In the genomic region with DNA sequence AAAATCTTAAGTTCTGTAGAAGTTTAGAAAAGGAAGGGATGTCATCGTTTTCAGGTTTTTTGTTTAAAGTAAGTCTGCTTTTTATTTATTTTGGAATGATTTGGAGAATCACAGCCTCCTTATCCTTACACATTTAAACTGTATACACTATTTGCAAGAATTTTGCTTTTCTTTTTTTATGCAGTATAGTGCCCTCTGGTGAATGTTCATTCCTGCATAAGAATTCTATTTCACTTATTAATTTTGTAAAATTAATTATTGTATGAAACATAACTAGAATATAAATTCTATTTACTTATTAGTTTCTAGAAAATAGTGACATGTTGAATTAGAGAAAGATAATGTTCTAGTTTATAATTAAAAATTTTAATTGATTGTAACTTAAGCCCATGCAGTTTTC, we compare ENCODE assay signal across 2 cellular contexts.
TF ChIP-seq lines count a peak whose summit lies in the region.

No MANE protein-coding gene starts in this region.

TF ChIP-seq in SK-N-SH, 30 proteins besides CTCF, POLR2A, EP300 and RAD21 (continued from another document):
- TF ChIP-seq, protein P1, sequence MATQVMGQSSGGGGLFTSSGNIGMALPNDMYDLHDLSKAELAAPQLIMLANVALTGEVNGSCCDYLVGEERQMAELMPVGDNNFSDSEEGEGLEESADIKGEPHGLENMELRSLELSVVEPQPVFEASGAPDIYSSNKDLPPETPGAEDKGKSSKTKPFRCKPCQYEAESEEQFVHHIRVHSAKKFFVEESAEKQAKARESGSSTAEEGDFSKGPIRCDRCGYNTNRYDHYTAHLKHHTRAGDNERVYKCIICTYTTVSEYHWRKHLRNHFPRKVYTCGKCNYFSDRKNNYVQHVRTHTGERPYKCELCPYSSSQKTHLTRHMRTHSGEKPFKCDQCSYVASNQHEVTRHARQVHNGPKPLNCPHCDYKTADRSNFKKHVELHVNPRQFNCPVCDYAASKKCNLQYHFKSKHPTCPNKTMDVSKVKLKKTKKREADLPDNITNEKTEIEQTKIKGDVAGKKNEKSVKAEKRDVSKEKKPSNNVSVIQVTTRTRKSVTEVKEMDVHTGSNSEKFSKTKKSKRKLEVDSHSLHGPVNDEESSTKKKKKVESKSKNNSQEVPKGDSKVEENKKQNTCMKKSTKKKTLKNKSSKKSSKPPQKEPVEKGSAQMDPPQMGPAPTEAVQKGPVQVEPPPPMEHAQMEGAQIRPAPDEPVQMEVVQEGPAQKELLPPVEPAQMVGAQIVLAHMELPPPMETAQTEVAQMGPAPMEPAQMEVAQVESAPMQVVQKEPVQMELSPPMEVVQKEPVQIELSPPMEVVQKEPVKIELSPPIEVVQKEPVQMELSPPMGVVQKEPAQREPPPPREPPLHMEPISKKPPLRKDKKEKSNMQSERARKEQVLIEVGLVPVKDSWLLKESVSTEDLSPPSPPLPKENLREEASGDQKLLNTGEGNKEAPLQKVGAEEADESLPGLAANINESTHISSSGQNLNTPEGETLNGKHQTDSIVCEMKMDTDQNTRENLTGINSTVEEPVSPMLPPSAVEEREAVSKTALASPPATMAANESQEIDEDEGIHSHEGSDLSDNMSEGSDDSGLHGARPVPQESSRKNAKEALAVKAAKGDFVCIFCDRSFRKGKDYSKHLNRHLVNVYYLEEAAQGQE (IDR thresholded peaks at IDR 0.05; ENCODE audit: low read depth, low read length) = no peak
- TF ChIP-seq YY1 (IDR thresholded peaks at IDR 0.05; ENCODE audit: low read depth) = no peak
- no peak for TF ChIP-seq SIN3A (IDR thresholded peaks at IDR 0.05; ENCODE audit: borderline replicate concordance, low read depth, low read length)
- TF ChIP-seq, protein P2, sequence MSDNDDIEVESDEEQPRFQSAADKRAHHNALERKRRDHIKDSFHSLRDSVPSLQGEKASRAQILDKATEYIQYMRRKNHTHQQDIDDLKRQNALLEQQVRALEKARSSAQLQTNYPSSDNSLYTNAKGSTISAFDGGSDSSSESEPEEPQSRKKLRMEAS (IDR thresholded peaks at IDR 0.05; ENCODE audit: low read depth) = no peak
- no peak for TF ChIP-seq GATA2 (CRISPR knock-in tag; IDR thresholded peaks at IDR 0.05)
- TF ChIP-seq, protein P3, sequence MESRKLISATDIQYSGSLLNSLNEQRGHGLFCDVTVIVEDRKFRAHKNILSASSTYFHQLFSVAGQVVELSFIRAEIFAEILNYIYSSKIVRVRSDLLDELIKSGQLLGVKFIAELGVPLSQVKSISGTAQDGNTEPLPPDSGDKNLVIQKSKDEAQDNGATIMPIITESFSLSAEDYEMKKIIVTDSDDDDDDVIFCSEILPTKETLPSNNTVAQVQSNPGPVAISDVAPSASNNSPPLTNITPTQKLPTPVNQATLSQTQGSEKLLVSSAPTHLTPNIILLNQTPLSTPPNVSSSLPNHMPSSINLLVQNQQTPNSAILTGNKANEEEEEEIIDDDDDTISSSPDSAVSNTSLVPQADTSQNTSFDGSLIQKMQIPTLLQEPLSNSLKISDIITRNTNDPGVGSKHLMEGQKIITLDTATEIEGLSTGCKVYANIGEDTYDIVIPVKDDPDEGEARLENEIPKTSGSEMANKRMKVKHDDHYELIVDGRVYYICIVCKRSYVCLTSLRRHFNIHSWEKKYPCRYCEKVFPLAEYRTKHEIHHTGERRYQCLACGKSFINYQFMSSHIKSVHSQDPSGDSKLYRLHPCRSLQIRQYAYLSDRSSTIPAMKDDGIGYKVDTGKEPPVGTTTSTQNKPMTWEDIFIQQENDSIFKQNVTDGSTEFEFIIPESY (IDR thresholded peaks at IDR 0.05; ENCODE audit: borderline replicate concordance, low read depth) = no peak
- no peak for TF ChIP-seq JUND (IDR thresholded peaks at IDR 0.05)
- no peak for TF ChIP-seq SMC3 (IDR thresholded peaks at IDR 0.05; ENCODE audit: low read depth, low read length)
- no peak for TF ChIP-seq MXI1 (IDR thresholded peaks at IDR 0.05; ENCODE audit: low read depth, low read length)
- TF ChIP-seq FOSL2 (IDR thresholded peaks at IDR 0.05; ENCODE audit: borderline replicate concordance, low read depth) = no peak
- TF ChIP-seq GABPA (IDR thresholded peaks at IDR 0.05; ENCODE audit: low read depth) = no peak
- no peak for TF ChIP-seq MEF2A (IDR thresholded peaks at IDR 0.05; ENCODE audit: borderline replicate concordance, low read depth)
- TF ChIP-seq RFX5 (IDR thresholded peaks at IDR 0.05; ENCODE audit: low read length) = no peak
- no peak for TF ChIP-seq FOXJ3 (CRISPR knock-in tag; IDR thresholded peaks at IDR 0.05)
- no peak for TF ChIP-seq FOXM1 (IDR thresholded peaks at IDR 0.05; ENCODE audit: low read depth)
- TF ChIP-seq, protein P4, sequence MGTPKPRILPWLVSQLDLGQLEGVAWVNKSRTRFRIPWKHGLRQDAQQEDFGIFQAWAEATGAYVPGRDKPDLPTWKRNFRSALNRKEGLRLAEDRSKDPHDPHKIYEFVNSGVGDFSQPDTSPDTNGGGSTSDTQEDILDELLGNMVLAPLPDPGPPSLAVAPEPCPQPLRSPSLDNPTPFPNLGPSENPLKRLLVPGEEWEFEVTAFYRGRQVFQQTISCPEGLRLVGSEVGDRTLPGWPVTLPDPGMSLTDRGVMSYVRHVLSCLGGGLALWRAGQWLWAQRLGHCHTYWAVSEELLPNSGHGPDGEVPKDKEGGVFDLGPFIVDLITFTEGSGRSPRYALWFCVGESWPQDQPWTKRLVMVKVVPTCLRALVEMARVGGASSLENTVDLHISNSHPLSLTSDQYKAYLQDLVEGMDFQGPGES (IDR thresholded peaks at IDR 0.05; ENCODE audit: low read depth, low read length) = no peak
- no peak for TF ChIP-seq TEAD4 (IDR thresholded peaks at IDR 0.05; ENCODE audit: borderline replicate concordance, insufficient read depth)
- TF ChIP-seq, protein P5, sequence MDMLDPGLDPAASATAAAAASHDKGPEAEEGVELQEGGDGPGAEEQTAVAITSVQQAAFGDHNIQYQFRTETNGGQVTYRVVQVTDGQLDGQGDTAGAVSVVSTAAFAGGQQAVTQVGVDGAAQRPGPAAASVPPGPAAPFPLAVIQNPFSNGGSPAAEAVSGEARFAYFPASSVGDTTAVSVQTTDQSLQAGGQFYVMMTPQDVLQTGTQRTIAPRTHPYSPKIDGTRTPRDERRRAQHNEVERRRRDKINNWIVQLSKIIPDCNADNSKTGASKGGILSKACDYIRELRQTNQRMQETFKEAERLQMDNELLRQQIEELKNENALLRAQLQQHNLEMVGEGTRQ (IDR thresholded peaks at IDR 0.05; ENCODE audit: borderline replicate concordance, low read depth, low read length) = no peak

TF ChIP-seq in SK-N-SH treated with all-trans-retinoic acid at 6 μM for 48 hours, 23 proteins besides CTCF, POLR2A, EP300 and RAD21 (continued from another document):
- TF ChIP-seq, protein P6, sequence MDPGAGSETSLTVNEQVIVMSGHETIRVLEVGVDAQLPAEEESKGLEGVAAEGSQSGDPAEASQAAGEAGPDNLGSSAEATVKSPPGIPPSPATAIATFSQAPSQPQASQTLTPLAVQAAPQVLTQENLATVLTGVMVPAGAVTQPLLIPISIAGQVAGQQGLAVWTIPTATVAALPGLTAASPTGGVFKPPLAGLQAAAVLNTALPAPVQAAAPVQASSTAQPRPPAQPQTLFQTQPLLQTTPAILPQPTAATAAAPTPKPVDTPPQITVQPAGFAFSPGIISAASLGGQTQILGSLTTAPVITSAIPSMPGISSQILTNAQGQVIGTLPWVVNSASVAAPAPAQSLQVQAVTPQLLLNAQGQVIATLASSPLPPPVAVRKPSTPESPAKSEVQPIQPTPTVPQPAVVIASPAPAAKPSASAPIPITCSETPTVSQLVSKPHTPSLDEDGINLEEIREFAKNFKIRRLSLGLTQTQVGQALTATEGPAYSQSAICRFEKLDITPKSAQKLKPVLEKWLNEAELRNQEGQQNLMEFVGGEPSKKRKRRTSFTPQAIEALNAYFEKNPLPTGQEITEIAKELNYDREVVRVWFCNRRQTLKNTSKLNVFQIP (CRISPR knock-in tag; IDR thresholded peaks at IDR 0.05; ENCODE audit: borderline replicate concordance, low read depth) = no peak
- TF ChIP-seq ZNF565 (CRISPR knock-in tag; conservative IDR thresholded peaks at IDR 0.05; ENCODE audit: low read depth) (no peak), ZNF70 (CRISPR knock-in tag; IDR thresholded peaks at IDR 0.05) (no peak), ARNTL (CRISPR knock-in tag; IDR thresholded peaks at IDR 0.05; ENCODE audit: borderline replicate concordance, low read depth) (no peak), SNAI2 (CRISPR knock-in tag; IDR thresholded peaks at IDR 0.05) (no peak), TOX (CRISPR knock-in tag; IDR thresholded peaks at IDR 0.05; ENCODE audit: borderline replicate concordance) (no peak), PPARA (CRISPR knock-in tag; IDR thresholded peaks at IDR 0.05; ENCODE audit: borderline replicate concordance) (no peak), ZFP30 (CRISPR knock-in tag; IDR thresholded peaks at IDR 0.05) (no peak), ZFP3 (CRISPR knock-in tag; IDR thresholded peaks at IDR 0.05) (no peak), ISL1 (CRISPR knock-in tag; IDR thresholded peaks at IDR 0.05) (no peak)
- TF ChIP-seq, protein P7, sequence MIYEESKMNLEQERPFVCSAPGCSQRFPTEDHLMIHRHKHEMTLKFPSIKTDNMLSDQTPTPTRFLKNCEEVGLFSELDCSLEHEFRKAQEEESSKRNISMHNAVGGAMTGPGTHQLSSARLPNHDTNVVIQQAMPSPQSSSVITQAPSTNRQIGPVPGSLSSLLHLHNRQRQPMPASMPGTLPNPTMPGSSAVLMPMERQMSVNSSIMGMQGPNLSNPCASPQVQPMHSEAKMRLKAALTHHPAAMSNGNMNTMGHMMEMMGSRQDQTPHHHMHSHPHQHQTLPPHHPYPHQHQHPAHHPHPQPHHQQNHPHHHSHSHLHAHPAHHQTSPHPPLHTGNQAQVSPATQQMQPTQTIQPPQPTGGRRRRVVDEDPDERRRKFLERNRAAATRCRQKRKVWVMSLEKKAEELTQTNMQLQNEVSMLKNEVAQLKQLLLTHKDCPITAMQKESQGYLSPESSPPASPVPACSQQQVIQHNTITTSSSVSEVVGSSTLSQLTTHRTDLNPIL (CRISPR knock-in tag; IDR thresholded peaks at IDR 0.05; ENCODE audit: low read depth) = no peak
- TF ChIP-seq, protein P8, sequence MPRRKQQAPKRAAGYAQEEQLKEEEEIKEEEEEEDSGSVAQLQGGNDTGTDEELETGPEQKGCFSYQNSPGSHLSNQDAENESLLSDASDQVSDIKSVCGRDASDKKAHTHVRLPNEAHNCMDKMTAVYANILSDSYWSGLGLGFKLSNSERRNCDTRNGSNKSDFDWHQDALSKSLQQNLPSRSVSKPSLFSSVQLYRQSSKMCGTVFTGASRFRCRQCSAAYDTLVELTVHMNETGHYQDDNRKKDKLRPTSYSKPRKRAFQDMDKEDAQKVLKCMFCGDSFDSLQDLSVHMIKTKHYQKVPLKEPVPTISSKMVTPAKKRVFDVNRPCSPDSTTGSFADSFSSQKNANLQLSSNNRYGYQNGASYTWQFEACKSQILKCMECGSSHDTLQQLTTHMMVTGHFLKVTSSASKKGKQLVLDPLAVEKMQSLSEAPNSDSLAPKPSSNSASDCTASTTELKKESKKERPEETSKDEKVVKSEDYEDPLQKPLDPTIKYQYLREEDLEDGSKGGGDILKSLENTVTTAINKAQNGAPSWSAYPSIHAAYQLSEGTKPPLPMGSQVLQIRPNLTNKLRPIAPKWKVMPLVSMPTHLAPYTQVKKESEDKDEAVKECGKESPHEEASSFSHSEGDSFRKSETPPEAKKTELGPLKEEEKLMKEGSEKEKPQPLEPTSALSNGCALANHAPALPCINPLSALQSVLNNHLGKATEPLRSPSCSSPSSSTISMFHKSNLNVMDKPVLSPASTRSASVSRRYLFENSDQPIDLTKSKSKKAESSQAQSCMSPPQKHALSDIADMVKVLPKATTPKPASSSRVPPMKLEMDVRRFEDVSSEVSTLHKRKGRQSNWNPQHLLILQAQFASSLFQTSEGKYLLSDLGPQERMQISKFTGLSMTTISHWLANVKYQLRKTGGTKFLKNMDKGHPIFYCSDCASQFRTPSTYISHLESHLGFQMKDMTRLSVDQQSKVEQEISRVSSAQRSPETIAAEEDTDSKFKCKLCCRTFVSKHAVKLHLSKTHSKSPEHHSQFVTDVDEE (CRISPR knock-in tag; IDR thresholded peaks at IDR 0.05) = no peak
